Comparison of ENCODE assay signal across 11 cellular contexts in genomic region chrX:65671966-65672365, GRCh38. TPM values are rescaled to one million over a fixed set of nuclear protein-coding genes. Genes with fewer than 3 reads are reported as not detected.
DNase-seq lines count a peak whose midpoint lies in the region; ATAC-seq and TF ChIP-seq lines count a peak whose summit lies in the region.
"Had no signal": no experiment of that assay in that cellular context is flagged by ENCODE, and none has a peak within 500 bp of the region (broad histone marks: within the 10 kb centered on the region; RNA-seq: fewer than 3 reads in every experiment).

No MANE protein-coding gene starts in this region.

- H3K36me3 ChIP-seq in naive thymus-derived CD4-positive, alpha-beta T cell (ENCODE audit: control insufficient read depth in 2 of 3, insufficient read depth in 3 of 3, low read length in 3 of 3), result peaks cover 0 to 4% (median 0%) of the 10 kb centered on the region in 3 experiments
- H3K36me3 ChIP-seq in Caco-2 (ENCODE audit: control insufficient read depth, insufficient read depth, low read length), result no peaks in the 10 kb centered on the region

- no peak for TF ChIP-seq CTCF in astrocyte of the cerebellum (IDR thresholded peaks at IDR 0.05; ENCODE audit: low read depth, low read length, missing control alignments)
- TF ChIP-seq CTCF in Caco-2 (IDR thresholded peaks at IDR 0.05; ENCODE audit: insufficient read depth in 1 of 2, low read depth in 1 of 2, low read length in 1 of 2, severe bottlenecking in 1 of 2, unreplicated experiment in 1 of 2), result no peak

- peak overlapping the region; percentile 86 to 99 (median 94) for H3K4me3 Mint-ChIP-seq in naive thymus-derived CD4-positive, alpha-beta T cell
- H3K4me3 Mint-ChIP-seq in Caco-2 (ENCODE audit: unreplicated experiment), result no peak overlapping the region
- H3K4me3 Mint-ChIP-seq: WTC11 had no signal

- H3K9me3 Mint-ChIP-seq in naive thymus-derived CD4-positive, alpha-beta T cell, result no peaks in the 10 kb centered on the region
- H3K9me3 Mint-ChIP-seq in Caco-2 (ENCODE audit: unreplicated experiment), result no peaks in the 10 kb centered on the region
- H3K9me3 Mint-ChIP-seq: WTC11 had no signal

- no peaks in the 10 kb centered on the region for H3K27me3 Mint-ChIP-seq in naive thymus-derived CD4-positive, alpha-beta T cell
- H3K27me3 Mint-ChIP-seq in Caco-2 (ENCODE audit: insufficient read depth, unreplicated experiment), result no peaks in the 10 kb centered on the region

- no peaks in the 10 kb centered on the region for H3K9me3 ChIP-seq in naive thymus-derived CD4-positive, alpha-beta T cell (ENCODE audit: control insufficient read depth in 2 of 3, low read length in 3 of 3)
- H3K9me3 ChIP-seq in Caco-2, result no peaks in the 10 kb centered on the region

- in situ Hi-C loops in astrocyte of the cerebellum (cut with HindIII; ENCODE audit: low sequenced_read_pairs), result no loop called here

- BruUV-seq in Caco-2 (replicated peaks; lab: Mats Ljungman, UMichigan), result no TSS peak

- DNase-seq in left ventricle myocardium superior (no peak), Right ventricle myocardium superior (no peak), astrocyte of the cerebellum (ENCODE audit: low read depth) (no peak), NCI-H128 (lab: John Stamatoyannopoulos, UW; ENCODE audit: unreplicated experiment) (no peak), Caco-2 (no peak), NCI-H1048 (lab: John Stamatoyannopoulos, UW) (no peak)
- no peak for DNase-seq in naive thymus-derived CD4-positive, alpha-beta T cell
- DNase-seq: NK-92 treated with Interleukin-12 subunit alpha and Interleukin-12 subunit beta, amount 100 ng/mL, for 24 hours; stimulated activated CD4-positive, alpha-beta T cell treated with anti-CD3 and anti-CD28 coated beads, Interleukin-15, amount 100 ng/mL, for 24 hours had no signal

- POLR2A ChIA-PET in naive thymus-derived CD4-positive, alpha-beta T cell (lab: Charles Lee), result interaction anchor here (0.7 to 2.2 kb wide), 4 partner anchors 22 to 347 kb away, joined by 3 to 8 read pairs (median 4); no protein-coding TSS in a partner anchor
- POLR2A ChIA-PET in Caco-2 (lab: Charles Lee), result no interaction called here

- intact Hi-C loops in left ventricle myocardium superior (cut with micrococcal nuclease) (no loop called here), Right ventricle myocardium superior (cut with DNase I) (no loop called here), Caco-2 (cut with micrococcal nuclease; ENCODE audit: unreplicated experiment) (no loop called here)
- intact Hi-C loops in naive thymus-derived CD4-positive, alpha-beta T cell (cut with micrococcal nuclease), result loop anchor here (2.0 to 5.0 kb wide), 2 partner anchors 17 to 315 kb away; no protein-coding TSS in a partner anchor

- H3K4me1 ChIP-seq in naive thymus-derived CD4-positive, alpha-beta T cell (ENCODE audit: control insufficient read depth in 2 of 2, insufficient read depth in 2 of 2, low read length in 2 of 2), result peaks cover 28 to 41% of the 10 kb centered on the region in 2 donors
- no peaks in the 10 kb centered on the region for H3K4me1 ChIP-seq in Caco-2

- peak overlapping the region; percentile 72 to 94 (median 88) for H3K27ac Mint-ChIP-seq in naive thymus-derived CD4-positive, alpha-beta T cell
- no peak overlapping the region for H3K27ac Mint-ChIP-seq in Caco-2 (ENCODE audit: unreplicated experiment)
- H3K27ac Mint-ChIP-seq: WTC11 had no signal

- CTCF ChIA-PET in naive thymus-derived CD4-positive, alpha-beta T cell (lab: Charles Lee), result interaction anchor here (1.2 to 3.3 kb wide), 2 partner anchors 32 to 46 kb away, joined by 3 to 10 read pairs; no protein-coding TSS in a partner anchor
- CTCF ChIA-PET in Caco-2 (lab: Charles Lee), result no interaction called here

- H3K36me3 Mint-ChIP-seq in naive thymus-derived CD4-positive, alpha-beta T cell, result peaks cover 0 to 56% (median 24%) of the 10 kb centered on the region in 5 donors
- no peaks in the 10 kb centered on the region for H3K36me3 Mint-ChIP-seq in Caco-2 (ENCODE audit: insufficient read depth, unreplicated experiment)
- H3K36me3 Mint-ChIP-seq: WTC11 had no signal

- peak; percentile 3 for ATAC-seq in left ventricle myocardium superior
- no peak for ATAC-seq in Right ventricle myocardium superior (ENCODE audit: poor library complexity)
- no peak for ATAC-seq in naive thymus-derived CD4-positive, alpha-beta T cell
- ATAC-seq in HG03108 (IDR thresholded peaks at IDR 0.05; ENCODE audit: unreplicated experiment), result no peak
- ATAC-seq: WTC11 had no signal

- H3K4me3 ChIP-seq in astrocyte of the cerebellum (ENCODE audit: low read depth, low read length) (peak overlapping the region; percentile 4), Caco-2 (ENCODE audit: low read depth, low read length) (no peak overlapping the region)
- H3K4me3 ChIP-seq in naive thymus-derived CD4-positive, alpha-beta T cell (ENCODE audit: low read length), result peak overlapping the region; percentile 55

- H3K27ac ChIP-seq in naive thymus-derived CD4-positive, alpha-beta T cell (ENCODE audit: low read depth, low read length), result peak overlapping the region; percentile 73

- no peaks in the 10 kb centered on the region for H3K27me3 ChIP-seq in naive thymus-derived CD4-positive, alpha-beta T cell (ENCODE audit: control insufficient read depth in 2 of 2, insufficient read depth in 2 of 2, low read length in 2 of 2)
- no peaks in the 10 kb centered on the region for H3K27me3 ChIP-seq in Caco-2 (replicated peaks; ENCODE audit: control insufficient read depth, insufficient read depth, low read length)

- peaks cover 51 to 69% (median 59%) of the 10 kb centered on the region in 7 donors for H3K4me1 Mint-ChIP-seq in naive thymus-derived CD4-positive, alpha-beta T cell
- no peaks in the 10 kb centered on the region for H3K4me1 Mint-ChIP-seq in Caco-2 (ENCODE audit: low read depth, unreplicated experiment)

RNA-seq across cellular contexts. Expression of gene MSN, which starts 4.5 kb away (rescaled TPM):
- total RNA-seq in left ventricle myocardium superior (91.2 TPM), Right ventricle myocardium superior (97.6 TPM), Caco-2 (2022) (0.07 and 0.23 TPM in 2 replicates)
- total RNA-seq in naive thymus-derived CD4-positive, alpha-beta T cell, result 100 to 1,000 TPM; 267 to 635 (median 274) TPM
- 100 to 1,000 TPM; 485 to 550 TPM for polyA plus RNA-seq in naive thymus-derived CD4-positive, alpha-beta T cell

Comparison
In these comparisons a context has a peak if more than half of its experiments do, and no peak if none do; other contexts are left out.
1. RNA of gene MSN, which starts 4.5 kb away (total RNA-seq): 267 to 635 TPM in naive thymus-derived CD4-positive, alpha-beta T cell, 97.6 TPM in Right ventricle myocardium superior (single experiment) and 91.2 TPM in left ventricle myocardium superior (single experiment); 0.07 to 0.23 TPM in Caco-2; every median in the first group is over 10 times any median in the second.
2. intact Hi-C loops: an anchor here in naive thymus-derived CD4-positive, alpha-beta T cell (2.0 to 5.0 kb wide); none called in left ventricle myocardium superior, Right ventricle myocardium superior and Caco-2.